In genomic region chr1:207962716-207963428, GRCh38 we compare ENCODE assay signal across 8 cellular contexts. TPM values are rescaled to one million over a fixed set of nuclear protein-coding genes. Genes with fewer than 3 reads are reported as not detected.
DNase-seq lines count a peak whose midpoint lies in the region; ATAC-seq and TF ChIP-seq lines count a peak whose summit lies in the region.

No MANE protein-coding gene starts in this region.

- peaks cover 39 to 53% of the 10 kb centered on the region in 2 donors for H3K4me1 ChIP-seq in gastrocnemius medialis

- in situ Hi-C loops in G401 (cut with HindIII; ENCODE audit: low sequenced_read_pairs) (no loop called here), astrocyte of the cerebellum (cut with HindIII; ENCODE audit: low sequenced_read_pairs) (no loop called here), gastrocnemius medialis (cut with MboI; ENCODE audit: low sequenced_read_pairs in 4 of 4) (loop anchor here in 1 of 4 donors (10.0 kb wide), 1 partner anchor 78 kb away; no protein-coding TSS in a partner anchor)

- H3K4me3 ChIP-seq in NB4 (ENCODE audit: low read depth, low read length): peak overlapping the region; percentile 32
- H3K4me3 ChIP-seq in astrocyte of the cerebellum (ENCODE audit: low read depth, low read length): peak overlapping the region; percentile 42
- H3K4me3 ChIP-seq in iPS-11a (ENCODE audit: low read depth, low read length): peak overlapping the region; percentile 50
- H3K4me3 ChIP-seq in gastrocnemius medialis: peak overlapping the region; percentile 61 to 95 (median 67)

- peak overlapping the region; percentile 86 to 97 (median 94) for H3K27ac ChIP-seq in gastrocnemius medialis

- no peaks in the 10 kb centered on the region for H3K27me3 ChIP-seq in gastrocnemius medialis

- no peak for TF ChIP-seq CTCF in NB4 (IDR thresholded peaks at IDR 0.05; ENCODE audit: low read depth, low read length)
- no peak for TF ChIP-seq CTCF in astrocyte of the cerebellum (IDR thresholded peaks at IDR 0.05; ENCODE audit: low read depth, low read length, missing control alignments)
- TF ChIP-seq CTCF in gastrocnemius medialis (IDR thresholded peaks at IDR 0.05 in 4 of 5, conservative IDR thresholded peaks at IDR 0.05 in 1 of 5): no peak

- no peaks in the 10 kb centered on the region for H3K9me3 ChIP-seq in gastrocnemius medialis

- DNase-seq in G401 (ENCODE audit: low spot score) (peak; percentile 65), NB4 (ENCODE audit: low read depth) (peak; percentile 9), astrocyte of the cerebellum (ENCODE audit: low read depth) (no peak), gastrocnemius medialis (peak; percentile 30 to 52), NCI-H1048 (lab: John Stamatoyannopoulos, UW) (no peak)
- no peak for DNase-seq in activated effector memory CD4-positive, alpha-beta T cell treated with Interleukin-2 at 50 U/mL for 16 hours

- intact Hi-C loops in gastrocnemius medialis (cut with DNase I; ENCODE audit: low total_unique reads): loop anchor here (1.0 to 5.0 kb wide), 6 partner anchors 66 to 281 kb away; partner anchors contain the start of genes CD46 and PLXNA2

- ATAC-seq in GM21576 (IDR thresholded peaks at IDR 0.05; ENCODE audit: unreplicated experiment) (peak; percentile 20), gastrocnemius medialis (peak; percentile 6 to 13)

- TF ChIP-seq POLR2A in NB4 (IDR thresholded peaks at IDR 0.05; ENCODE audit: extremely low read depth, insufficient read length): no peak
- TF ChIP-seq POLR2A in gastrocnemius medialis (IDR thresholded peaks at IDR 0.05): no peak

- no peaks in the 10 kb centered on the region for H3K36me3 ChIP-seq in gastrocnemius medialis

RNA-seq across cellular contexts. Expression of gene CD34, which starts 51.9 kb away (rescaled TPM):
- not detected in 2 replicates for total RNA-seq in G401 (2014; rRNA removed; shearing (Covaris generic))
- total RNA-seq in gastrocnemius medialis: 10 to 100 TPM; 13.6 to 31.7 (median 20.7) TPM

Comparison
In these comparisons a context has a peak if more than half of its experiments do, and no peak if none do; other contexts are left out.
1. DNase-seq: peak in G401 (single experiment), NB4 (single experiment) and gastrocnemius medialis (2 of 2); none in astrocyte of the cerebellum (single experiment), activated effector memory CD4-positive, alpha-beta T cell treated with Interleukin-2 at 50 U/mL for 16 hours (single experiment) and NCI-H1048 (single experiment).
2. RNA of gene CD34, which starts 51.9 kb away (total RNA-seq): 13.6 to 31.7 TPM in gastrocnemius medialis; not detected in G401; every median in the first group is over 10 times any median in the second.
3. Peak in every context shown above with its lines, with median percentiles within 50 percentile points of each other: H3K4me3 ChIP-seq.